1 cellular context compared by ENCODE assay signal in the genomic region with DNA sequence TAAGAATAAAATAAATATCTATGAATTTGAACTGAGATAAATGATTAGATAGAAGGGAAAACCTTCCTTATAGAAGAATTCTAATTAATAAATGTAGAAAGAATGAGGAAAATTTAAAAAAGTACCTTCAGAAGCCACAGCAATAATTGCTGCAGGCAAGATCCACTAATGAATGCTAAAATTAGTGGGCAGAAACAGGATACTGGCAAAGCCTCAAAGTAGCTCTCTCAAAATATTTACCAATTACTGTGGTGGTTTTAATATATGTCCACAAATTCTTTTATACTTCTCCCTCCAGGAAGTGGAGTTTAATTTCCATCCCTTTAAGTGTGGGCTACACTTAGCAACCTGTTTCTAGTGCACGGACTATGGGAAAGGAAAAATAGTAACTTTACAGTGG.
TF ChIP-seq lines count a peak whose summit lies in the region.

No MANE protein-coding gene starts in this region.

TF ChIP-seq in SK-N-SH, 30 proteins besides CTCF, POLR2A, EP300 and RAD21 (continued from another document):
- TF ChIP-seq, protein P1, sequence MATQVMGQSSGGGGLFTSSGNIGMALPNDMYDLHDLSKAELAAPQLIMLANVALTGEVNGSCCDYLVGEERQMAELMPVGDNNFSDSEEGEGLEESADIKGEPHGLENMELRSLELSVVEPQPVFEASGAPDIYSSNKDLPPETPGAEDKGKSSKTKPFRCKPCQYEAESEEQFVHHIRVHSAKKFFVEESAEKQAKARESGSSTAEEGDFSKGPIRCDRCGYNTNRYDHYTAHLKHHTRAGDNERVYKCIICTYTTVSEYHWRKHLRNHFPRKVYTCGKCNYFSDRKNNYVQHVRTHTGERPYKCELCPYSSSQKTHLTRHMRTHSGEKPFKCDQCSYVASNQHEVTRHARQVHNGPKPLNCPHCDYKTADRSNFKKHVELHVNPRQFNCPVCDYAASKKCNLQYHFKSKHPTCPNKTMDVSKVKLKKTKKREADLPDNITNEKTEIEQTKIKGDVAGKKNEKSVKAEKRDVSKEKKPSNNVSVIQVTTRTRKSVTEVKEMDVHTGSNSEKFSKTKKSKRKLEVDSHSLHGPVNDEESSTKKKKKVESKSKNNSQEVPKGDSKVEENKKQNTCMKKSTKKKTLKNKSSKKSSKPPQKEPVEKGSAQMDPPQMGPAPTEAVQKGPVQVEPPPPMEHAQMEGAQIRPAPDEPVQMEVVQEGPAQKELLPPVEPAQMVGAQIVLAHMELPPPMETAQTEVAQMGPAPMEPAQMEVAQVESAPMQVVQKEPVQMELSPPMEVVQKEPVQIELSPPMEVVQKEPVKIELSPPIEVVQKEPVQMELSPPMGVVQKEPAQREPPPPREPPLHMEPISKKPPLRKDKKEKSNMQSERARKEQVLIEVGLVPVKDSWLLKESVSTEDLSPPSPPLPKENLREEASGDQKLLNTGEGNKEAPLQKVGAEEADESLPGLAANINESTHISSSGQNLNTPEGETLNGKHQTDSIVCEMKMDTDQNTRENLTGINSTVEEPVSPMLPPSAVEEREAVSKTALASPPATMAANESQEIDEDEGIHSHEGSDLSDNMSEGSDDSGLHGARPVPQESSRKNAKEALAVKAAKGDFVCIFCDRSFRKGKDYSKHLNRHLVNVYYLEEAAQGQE (IDR thresholded peaks at IDR 0.05; ENCODE audit: low read depth, low read length) = no peak
- TF ChIP-seq FOSL2 (IDR thresholded peaks at IDR 0.05; ENCODE audit: borderline replicate concordance, low read depth) (no peak), JUND (IDR thresholded peaks at IDR 0.05) (no peak), FOXM1 (IDR thresholded peaks at IDR 0.05; ENCODE audit: low read depth) (no peak), RFX5 (IDR thresholded peaks at IDR 0.05; ENCODE audit: low read length) (no peak), TCF12 (IDR thresholded peaks at IDR 0.05) (no peak)
- TF ChIP-seq, protein P2, sequence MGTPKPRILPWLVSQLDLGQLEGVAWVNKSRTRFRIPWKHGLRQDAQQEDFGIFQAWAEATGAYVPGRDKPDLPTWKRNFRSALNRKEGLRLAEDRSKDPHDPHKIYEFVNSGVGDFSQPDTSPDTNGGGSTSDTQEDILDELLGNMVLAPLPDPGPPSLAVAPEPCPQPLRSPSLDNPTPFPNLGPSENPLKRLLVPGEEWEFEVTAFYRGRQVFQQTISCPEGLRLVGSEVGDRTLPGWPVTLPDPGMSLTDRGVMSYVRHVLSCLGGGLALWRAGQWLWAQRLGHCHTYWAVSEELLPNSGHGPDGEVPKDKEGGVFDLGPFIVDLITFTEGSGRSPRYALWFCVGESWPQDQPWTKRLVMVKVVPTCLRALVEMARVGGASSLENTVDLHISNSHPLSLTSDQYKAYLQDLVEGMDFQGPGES (IDR thresholded peaks at IDR 0.05; ENCODE audit: low read depth, low read length) = no peak
- TF ChIP-seq, protein P3, sequence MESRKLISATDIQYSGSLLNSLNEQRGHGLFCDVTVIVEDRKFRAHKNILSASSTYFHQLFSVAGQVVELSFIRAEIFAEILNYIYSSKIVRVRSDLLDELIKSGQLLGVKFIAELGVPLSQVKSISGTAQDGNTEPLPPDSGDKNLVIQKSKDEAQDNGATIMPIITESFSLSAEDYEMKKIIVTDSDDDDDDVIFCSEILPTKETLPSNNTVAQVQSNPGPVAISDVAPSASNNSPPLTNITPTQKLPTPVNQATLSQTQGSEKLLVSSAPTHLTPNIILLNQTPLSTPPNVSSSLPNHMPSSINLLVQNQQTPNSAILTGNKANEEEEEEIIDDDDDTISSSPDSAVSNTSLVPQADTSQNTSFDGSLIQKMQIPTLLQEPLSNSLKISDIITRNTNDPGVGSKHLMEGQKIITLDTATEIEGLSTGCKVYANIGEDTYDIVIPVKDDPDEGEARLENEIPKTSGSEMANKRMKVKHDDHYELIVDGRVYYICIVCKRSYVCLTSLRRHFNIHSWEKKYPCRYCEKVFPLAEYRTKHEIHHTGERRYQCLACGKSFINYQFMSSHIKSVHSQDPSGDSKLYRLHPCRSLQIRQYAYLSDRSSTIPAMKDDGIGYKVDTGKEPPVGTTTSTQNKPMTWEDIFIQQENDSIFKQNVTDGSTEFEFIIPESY (IDR thresholded peaks at IDR 0.05; ENCODE audit: borderline replicate concordance, low read depth) = no peak
- TF ChIP-seq, protein P4, sequence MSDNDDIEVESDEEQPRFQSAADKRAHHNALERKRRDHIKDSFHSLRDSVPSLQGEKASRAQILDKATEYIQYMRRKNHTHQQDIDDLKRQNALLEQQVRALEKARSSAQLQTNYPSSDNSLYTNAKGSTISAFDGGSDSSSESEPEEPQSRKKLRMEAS (IDR thresholded peaks at IDR 0.05; ENCODE audit: low read depth) = no peak
